1 cellular context compared by ENCODE assay signal in the genomic region with DNA sequence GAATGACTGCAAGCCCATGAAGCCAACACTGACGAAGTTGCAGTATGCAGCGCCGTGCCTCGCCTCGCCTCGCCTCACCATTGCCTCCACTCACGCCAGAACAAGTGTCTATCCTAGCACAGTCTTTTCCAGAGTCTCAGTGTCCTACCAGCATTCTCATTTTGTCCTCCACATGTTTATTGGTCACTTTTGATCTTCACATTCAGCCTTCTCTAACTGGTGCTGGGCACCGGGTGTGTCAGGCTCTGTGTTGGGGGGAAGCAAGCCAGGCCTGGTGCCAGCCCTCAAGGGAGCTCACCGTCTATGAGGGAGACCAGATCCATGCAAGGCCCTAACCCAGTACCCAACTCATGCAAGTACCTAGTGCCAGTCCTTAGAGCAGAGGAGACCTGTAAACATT.
TF ChIP-seq lines count a peak whose summit lies in the region.

No MANE protein-coding gene starts in this region.

TF ChIP-seq in GM12878, 131 proteins besides CTCF, POLR2A, EP300 and RAD21:
- TF ChIP-seq NFIC (IDR thresholded peaks at IDR 0.05; ENCODE audit: low read depth, low read length) (no peak), LARP7 (IDR thresholded peaks at IDR 0.05) (no peak), TBL1XR1 (IDR thresholded peaks at IDR 0.05; ENCODE audit: low read depth, low read length) (no peak), ETV6 (conservative IDR thresholded peaks at IDR 0.05 in 1 of 2, IDR thresholded peaks at IDR 0.05 in 1 of 2; ENCODE audit: borderline replicate concordance in 1 of 2, low read depth in 1 of 2) (no peak), EED (IDR thresholded peaks at IDR 0.05; ENCODE audit: low read depth) (no peak), RAD51 (IDR thresholded peaks at IDR 0.05) (no peak), STAT1 (conservative IDR thresholded peaks at IDR 0.05) (no peak), CHD1 (IDR thresholded peaks at IDR 0.05; ENCODE audit: low read depth, low read length) (no peak), IKZF1 (conservative IDR thresholded peaks at IDR 0.05) (no peak), NFXL1 (IDR thresholded peaks at IDR 0.05; ENCODE audit: borderline replicate concordance) (no peak)
- TF ChIP-seq, protein P1, sequence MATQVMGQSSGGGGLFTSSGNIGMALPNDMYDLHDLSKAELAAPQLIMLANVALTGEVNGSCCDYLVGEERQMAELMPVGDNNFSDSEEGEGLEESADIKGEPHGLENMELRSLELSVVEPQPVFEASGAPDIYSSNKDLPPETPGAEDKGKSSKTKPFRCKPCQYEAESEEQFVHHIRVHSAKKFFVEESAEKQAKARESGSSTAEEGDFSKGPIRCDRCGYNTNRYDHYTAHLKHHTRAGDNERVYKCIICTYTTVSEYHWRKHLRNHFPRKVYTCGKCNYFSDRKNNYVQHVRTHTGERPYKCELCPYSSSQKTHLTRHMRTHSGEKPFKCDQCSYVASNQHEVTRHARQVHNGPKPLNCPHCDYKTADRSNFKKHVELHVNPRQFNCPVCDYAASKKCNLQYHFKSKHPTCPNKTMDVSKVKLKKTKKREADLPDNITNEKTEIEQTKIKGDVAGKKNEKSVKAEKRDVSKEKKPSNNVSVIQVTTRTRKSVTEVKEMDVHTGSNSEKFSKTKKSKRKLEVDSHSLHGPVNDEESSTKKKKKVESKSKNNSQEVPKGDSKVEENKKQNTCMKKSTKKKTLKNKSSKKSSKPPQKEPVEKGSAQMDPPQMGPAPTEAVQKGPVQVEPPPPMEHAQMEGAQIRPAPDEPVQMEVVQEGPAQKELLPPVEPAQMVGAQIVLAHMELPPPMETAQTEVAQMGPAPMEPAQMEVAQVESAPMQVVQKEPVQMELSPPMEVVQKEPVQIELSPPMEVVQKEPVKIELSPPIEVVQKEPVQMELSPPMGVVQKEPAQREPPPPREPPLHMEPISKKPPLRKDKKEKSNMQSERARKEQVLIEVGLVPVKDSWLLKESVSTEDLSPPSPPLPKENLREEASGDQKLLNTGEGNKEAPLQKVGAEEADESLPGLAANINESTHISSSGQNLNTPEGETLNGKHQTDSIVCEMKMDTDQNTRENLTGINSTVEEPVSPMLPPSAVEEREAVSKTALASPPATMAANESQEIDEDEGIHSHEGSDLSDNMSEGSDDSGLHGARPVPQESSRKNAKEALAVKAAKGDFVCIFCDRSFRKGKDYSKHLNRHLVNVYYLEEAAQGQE (IDR thresholded peaks at IDR 0.05; ENCODE audit: low read depth, low read length): no peak
- TF ChIP-seq, protein P2, sequence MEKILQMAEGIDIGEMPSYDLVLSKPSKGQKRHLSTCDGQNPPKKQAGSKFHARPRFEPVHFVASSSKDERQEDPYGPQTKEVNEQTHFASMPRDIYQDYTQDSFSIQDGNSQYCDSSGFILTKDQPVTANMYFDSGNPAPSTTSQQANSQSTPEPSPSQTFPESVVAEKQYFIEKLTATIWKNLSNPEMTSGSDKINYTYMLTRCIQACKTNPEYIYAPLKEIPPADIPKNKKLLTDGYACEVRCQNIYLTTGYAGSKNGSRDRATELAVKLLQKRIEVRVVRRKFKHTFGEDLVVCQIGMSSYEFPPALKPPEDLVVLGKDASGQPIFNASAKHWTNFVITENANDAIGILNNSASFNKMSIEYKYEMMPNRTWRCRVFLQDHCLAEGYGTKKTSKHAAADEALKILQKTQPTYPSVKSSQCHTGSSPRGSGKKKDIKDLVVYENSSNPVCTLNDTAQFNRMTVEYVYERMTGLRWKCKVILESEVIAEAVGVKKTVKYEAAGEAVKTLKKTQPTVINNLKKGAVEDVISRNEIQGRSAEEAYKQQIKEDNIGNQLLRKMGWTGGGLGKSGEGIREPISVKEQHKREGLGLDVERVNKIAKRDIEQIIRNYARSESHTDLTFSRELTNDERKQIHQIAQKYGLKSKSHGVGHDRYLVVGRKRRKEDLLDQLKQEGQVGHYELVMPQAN (conservative IDR thresholded peaks at IDR 0.05): no peak
- TF ChIP-seq, protein P3, sequence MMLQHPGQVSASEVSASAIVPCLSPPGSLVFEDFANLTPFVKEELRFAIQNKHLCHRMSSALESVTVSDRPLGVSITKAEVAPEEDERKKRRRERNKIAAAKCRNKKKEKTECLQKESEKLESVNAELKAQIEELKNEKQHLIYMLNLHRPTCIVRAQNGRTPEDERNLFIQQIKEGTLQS (IDR thresholded peaks at IDR 0.05; ENCODE audit: borderline replicate concordance, extremely low read depth, low read depth, low read length): no peak
